In genomic region chr2:50943781-50944180, GRCh38 we compare ENCODE assay signal across 35 cellular contexts.
"Had no signal": no experiment of that assay in that cellular context is flagged by ENCODE, and none has a peak within 500 bp of the region (broad histone marks: within the 10 kb centered on the region; RNA-seq: fewer than 3 reads in every experiment).

No MANE protein-coding gene starts in this region.

- H3K36me3 Mint-ChIP-seq: activated CD4-positive, alpha-beta memory T cell treated with anti-CD3 and anti-CD28 coated beads for 36 hours; activated naive CD8-positive, alpha-beta T cell treated with anti-CD3 and anti-CD28 coated beads for 36 hours had no signal

- H3K4me1 Mint-ChIP-seq: activated B cell treated with CpG ODN at 0.5 μM for 24 hours; activated CD4-positive, alpha-beta T cell treated with anti-CD3 and anti-CD28 coated beads, Interleukin-2, amount 10 ng/mL, durations not matched to agents 24 days and 14 days; activated naive CD8-positive, alpha-beta T cell treated with anti-CD3 and anti-CD28 coated beads for 36 hours; activated T-helper 17 cell treated with anti-CD3 and anti-CD28 coated beads, Interleukin-2, amount 50 U/mL, for 72 hours; central memory CD8-positive, alpha-beta T cell had no signal

- H3K27ac Mint-ChIP-seq: activated B cell treated with CpG ODN at 0.5 μM for 24 hours; activated CD4-positive, alpha-beta memory T cell treated with anti-CD3 and anti-CD28 coated beads for 36 hours; activated CD4-positive, alpha-beta T cell treated with anti-CD3 and anti-CD28 coated beads, Interleukin-2, amount 10 ng/mL, durations not matched to agents 24 days and 14 days; activated CD8-positive, alpha-beta T cell treated with anti-CD3 and anti-CD28 coated beads for 36 hours; activated naive CD4-positive, alpha-beta T cell treated with anti-CD3 and anti-CD28 coated beads for 36 hours; activated naive CD4-positive, alpha-beta T cell treated with anti-CD3 and anti-CD28 coated beads, Interleukin-2, amount 50 U/mL, for 72 hours; activated naive CD8-positive, alpha-beta T cell treated with anti-CD3 and anti-CD28 coated beads for 36 hours; activated T-cell treated with anti-CD3 and anti-CD28 coated beads, Interleukin-2, amount 50 U/mL, for 72 hours; activated T-helper 1 cell treated with anti-CD3 and anti-CD28 coated beads, Interleukin-12 subunit alpha, Interleukin-12 subunit beta, Interleukin-2, Interleukin-4 antibody, amounts not matched to agents 30 ng/mL and 10 ng/mL and 1 ng/mL, durations not matched to agents 14 hours and 24 hours and 36 hours; activated T-helper 17 cell treated with anti-CD3 and anti-CD28 coated beads, Interleukin-2, amount 50 U/mL, for 72 hours; brain; T-helper 1 cell treated with Interleukin-12 subunit alpha and Interleukin-12 subunit beta and Interleukin-4 antibody, amounts not matched to agents 30 μg/mL and 1 μg/mL, for 36 hours; T-helper 2 cell treated with Interferon-gamma antibody and Interleukin-4, amounts not matched to agents 5 μg/mL and 100 μg/mL, for 36 hours had no signal

- H3K27me3 ChIP-seq: ascending aorta, cardiac muscle cell had no signal

- DNase-seq: activated B cell treated with CpG ODN at 0.5 μM for 24 hours; activated CD4-positive, alpha-beta memory T cell treated with anti-CD3 and anti-CD28 coated beads for 36 hours; activated CD4-positive, alpha-beta T cell treated with anti-CD3 and anti-CD28 coated beads for 4 hours; activated CD4-positive, alpha-beta T cell treated with anti-CD3 and anti-CD28 coated beads, Interleukin-2, amount 10 ng/mL, durations not matched to agents 24 days and 14 days; activated CD4-positive, alpha-beta T cell treated with anti-CD3 and anti-CD28 coated beads, Interleukin-2, amount 50 U/mL, for 1 hour; activated CD4-positive, alpha-beta T cell treated with anti-CD3 and anti-CD28 coated beads, Interleukin-2, amount 50 U/mL, for 4 hours; activated CD4-positive, CD25-positive, alpha-beta regulatory T cell treated with anti-CD3 and anti-CD28 coated beads, Interleukin-2, amount 50 U/mL, for 72 hours; activated CD8-positive, alpha-beta memory T cell treated with anti-CD3 and anti-CD28 coated beads, Interleukin-2, amount 50 U/mL, for 4 hours; activated CD8-positive, alpha-beta T cell treated with anti-CD3 and anti-CD28 coated beads for 36 hours; activated effector memory CD4-positive, alpha-beta T cell treated with anti-CD3 and anti-CD28 coated beads, Interleukin-2, amount 50 U/mL, for 16 hours; activated gamma-delta T cell treated with Interleukin-2 at 50 U/mL for 16 hours; activated naive CD4-positive, alpha-beta T cell; activated naive CD4-positive, alpha-beta T cell treated with anti-CD3 and anti-CD28 coated beads for 36 hours; activated naive CD4-positive, alpha-beta T cell treated with anti-CD3 and anti-CD28 coated beads, Interleukin-2, amount 50 U/mL, for 16 hours; activated naive CD8-positive, alpha-beta T cell treated with anti-CD3 and anti-CD28 coated beads for 36 hours; activated T-cell treated with anti-CD3 and anti-CD28 coated beads for 4 hours; activated T-cell treated with anti-CD3 and anti-CD28 coated beads, Interleukin-2, amount 50 U/mL, for 1 hour; activated T-cell treated with anti-CD3 and anti-CD28 coated beads, Interleukin-2, amount 50 U/mL, for 4 hours; activated T-cell treated with anti-CD3 and anti-CD28 coated beads, Interleukin-2, amount 50 U/mL, for 72 hours; amygdala; anterior cingulate cortex; caudate nucleus; cerebellar nuclear complex; T-helper 1 cell; T-helper 2 cell; T-helper 9 cell had no signal

- H3K27me3 Mint-ChIP-seq: activated B cell treated with CpG ODN at 0.5 μM for 24 hours; activated CD4-positive, alpha-beta memory T cell treated with anti-CD3 and anti-CD28 coated beads for 36 hours; activated CD4-positive, alpha-beta T cell treated with anti-CD3 and anti-CD28 coated beads, Interleukin-2, amount 10 ng/mL, durations not matched to agents 24 days and 14 days; activated CD8-positive, alpha-beta T cell treated with anti-CD3 and anti-CD28 coated beads for 36 hours; activated naive CD8-positive, alpha-beta T cell treated with anti-CD3 and anti-CD28 coated beads for 36 hours; activated T-helper 17 cell treated with anti-CD3 and anti-CD28 coated beads, Interleukin-2, amount 50 U/mL, for 72 hours; brain; central memory CD8-positive, alpha-beta T cell had no signal

- H3K4me3 Mint-ChIP-seq: activated B cell treated with CpG ODN at 0.5 μM for 24 hours; activated CD4-positive, alpha-beta memory T cell treated with anti-CD3 and anti-CD28 coated beads for 36 hours; activated CD4-positive, alpha-beta T cell treated with anti-CD3 and anti-CD28 coated beads, Interleukin-2, amount 10 ng/mL, durations not matched to agents 24 days and 14 days; activated CD8-positive, alpha-beta T cell treated with anti-CD3 and anti-CD28 coated beads for 36 hours; activated naive CD4-positive, alpha-beta T cell treated with anti-CD3 and anti-CD28 coated beads for 36 hours; activated naive CD8-positive, alpha-beta T cell treated with anti-CD3 and anti-CD28 coated beads for 36 hours; activated T-cell treated with anti-CD3 and anti-CD28 coated beads, Interleukin-2, amount 50 U/mL, for 4 hours; activated T-cell treated with anti-CD3 and anti-CD28 coated beads, Interleukin-2, amount 50 U/mL, for 72 hours; activated T-helper 1 cell treated with anti-CD3 and anti-CD28 coated beads, Interleukin-12 subunit alpha, Interleukin-12 subunit beta, Interleukin-2, Interleukin-4 antibody, amounts not matched to agents 30 ng/mL and 10 ng/mL and 1 ng/mL, durations not matched to agents 14 hours and 24 hours and 36 hours; activated T-helper 17 cell treated with anti-CD3 and anti-CD28 coated beads, Interleukin-2, amount 50 U/mL, for 72 hours; brain; central memory CD8-positive, alpha-beta T cell; T-helper 1 cell treated with Interleukin-12 subunit alpha and Interleukin-12 subunit beta and Interleukin-4 antibody, amounts not matched to agents 30 μg/mL and 1 μg/mL, for 36 hours; T-helper 2 cell treated with Interferon-gamma antibody and Interleukin-4, amounts not matched to agents 5 μg/mL and 100 μg/mL, for 36 hours had no signal

- H3K36me3 ChIP-seq: ascending aorta, cardiac muscle cell had no signal

- H3K4me3 ChIP-seq: ascending aorta, cardiac muscle cell had no signal
